1 cellular context compared by ENCODE assay signal in genomic region chr1:213737398-213738040, GRCh38.
A peak's percentile ranks its signal among the peaks of the same experiment; 100 is the strongest.
TF ChIP-seq lines count a peak whose summit lies in the region.

No MANE protein-coding gene starts in this region.

TF ChIP-seq in HepG2, 621 proteins besides CTCF, POLR2A, EP300 and RAD21 (continued from another document and continues in another):
- no peak for TF ChIP-seq ZSCAN30 (CRISPR knock-in tag; IDR thresholded peaks at IDR 0.05)
- no peak for TF ChIP-seq LRRFIP1 (CRISPR knock-in tag; conservative IDR thresholded peaks at IDR 0.05)
- TF ChIP-seq CBX5 (CRISPR knock-in tag; IDR thresholded peaks at IDR 0.05; ENCODE audit: borderline replicate concordance): no peak
- TF ChIP-seq ZFP62 (CRISPR knock-in tag; IDR thresholded peaks at IDR 0.05): no peak
- TF ChIP-seq AGO2 (optimal IDR thresholded peaks at IDR 0.05; ENCODE audit: low read depth, low read length): no peak
- peak; percentile 83; the same call in 1 of the 2 replicates for TF ChIP-seq ZNF136 (CRISPR knock-in tag; IDR thresholded peaks at IDR 0.05; ENCODE audit: low read depth)
- TF ChIP-seq TFAP4 (IDR thresholded peaks at IDR 0.05; ENCODE audit: borderline replicate concordance, low read depth): no peak
- TF ChIP-seq ZNF234 (CRISPR knock-in tag; conservative IDR thresholded peaks at IDR 0.05): no peak
- peak; percentile 37 to 43; a peak in 2 of 4 replicates for TF ChIP-seq NR2F1 (CRISPR knock-in tag; IDR thresholded peaks at IDR 0.05)
- TF ChIP-seq CBX2 (IDR thresholded peaks at IDR 0.05; ENCODE audit: low read depth, low read length): no peak
- TF ChIP-seq CBX2 (CRISPR knock-in tag; IDR thresholded peaks at IDR 0.05; ENCODE audit: low read depth): no peak
- TF ChIP-seq FOXA1 (IDR thresholded peaks at IDR 0.05): no peak
- TF ChIP-seq FOXA1 (CRISPR knock-in tag; IDR thresholded peaks at IDR 0.05): peak; percentile 59; the same call in 1 of the 2 replicates
- no peak for TF ChIP-seq ZNF770 (CRISPR knock-in tag; IDR thresholded peaks at IDR 0.05)
- TF ChIP-seq ZBTB2 (CRISPR knock-in tag; IDR thresholded peaks at IDR 0.05; ENCODE audit: low read depth): no peak
- TF ChIP-seq SPEN (CRISPR knock-in tag; IDR thresholded peaks at IDR 0.05; ENCODE audit: low read depth): peak; percentile 75
- 0 out of 2 replicates have a peak, but pooled peaks have one; percentile 67 for TF ChIP-seq ZNF761 (CRISPR knock-in tag; conservative IDR thresholded peaks at IDR 0.05)
- no peak for TF ChIP-seq ATM (IDR thresholded peaks at IDR 0.05; ENCODE audit: borderline replicate concordance)
- no peak; the same call in 1 of the 2 replicates for TF ChIP-seq FOSL2 (CRISPR knock-in tag; IDR thresholded peaks at IDR 0.05)
- no peak for TF ChIP-seq HIVEP1 (CRISPR knock-in tag; IDR thresholded peaks at IDR 0.05)
- no peak for TF ChIP-seq TEAD2 (CRISPR knock-in tag; IDR thresholded peaks at IDR 0.05)
- TF ChIP-seq ZBTB38 (CRISPR knock-in tag; IDR thresholded peaks at IDR 0.05): no peak; the same call in 1 of the 2 replicates
- TF ChIP-seq BRCA1 (CRISPR knock-in tag; IDR thresholded peaks at IDR 0.05): no peak; the same call in 1 of the 2 replicates
- no peak for TF ChIP-seq ZBTB42 (CRISPR knock-in tag; IDR thresholded peaks at IDR 0.05)
- no peak for TF ChIP-seq KDM5A (IDR thresholded peaks at IDR 0.05; ENCODE audit: borderline replicate concordance, low read length)
- TF ChIP-seq SMARCE1 (IDR thresholded peaks at IDR 0.05; ENCODE audit: borderline replicate concordance): no peak
- no peak for TF ChIP-seq MTF1 (CRISPR knock-in tag; IDR thresholded peaks at IDR 0.05)
- 0 out of 2 replicates have a peak, but pooled peaks have one; percentile 36 for TF ChIP-seq ZNF276 (CRISPR knock-in tag; IDR thresholded peaks at IDR 0.05; ENCODE audit: low read depth)
- no peak for TF ChIP-seq DNMT1 (CRISPR knock-in tag; IDR thresholded peaks at IDR 0.05)
- TF ChIP-seq ZBTB4 (CRISPR knock-in tag; IDR thresholded peaks at IDR 0.05; ENCODE audit: borderline replicate concordance): no peak
- no peak for TF ChIP-seq ARID2 (CRISPR knock-in tag; IDR thresholded peaks at IDR 0.05; ENCODE audit: borderline replicate concordance)
- peak; percentile 67 for TF ChIP-seq TCF7 (IDR thresholded peaks at IDR 0.05; ENCODE audit: low read depth)
- no peak for TF ChIP-seq MAF1 (CRISPR knock-in tag; IDR thresholded peaks at IDR 0.05; ENCODE audit: borderline replicate concordance)
- peak; percentile 86 for TF ChIP-seq HMG20A (CRISPR knock-in tag; IDR thresholded peaks at IDR 0.05; ENCODE audit: borderline replicate concordance)
- no peak for TF ChIP-seq ELK4 (CRISPR knock-in tag; IDR thresholded peaks at IDR 0.05; ENCODE audit: borderline replicate concordance)
- TF ChIP-seq ARID5B (CRISPR knock-in tag; IDR thresholded peaks at IDR 0.05): peak; percentile 96
- peak; percentile 66; the same call in 1 of the 2 replicates for TF ChIP-seq JUN (CRISPR knock-in tag; IDR thresholded peaks at IDR 0.05)
- no peak for TF ChIP-seq PRDM4 (CRISPR knock-in tag; IDR thresholded peaks at IDR 0.05; ENCODE audit: borderline replicate concordance)
- no peak for TF ChIP-seq SP4 (CRISPR knock-in tag; IDR thresholded peaks at IDR 0.05)
- peak; percentile 94 for TF ChIP-seq GATAD2A (CRISPR knock-in tag; IDR thresholded peaks at IDR 0.05)
- no peak for TF ChIP-seq ZNF354B (CRISPR knock-in tag; IDR thresholded peaks at IDR 0.05)
- TF ChIP-seq RFX3 (CRISPR knock-in tag; IDR thresholded peaks at IDR 0.05): no peak
- TF ChIP-seq MTF2 (CRISPR knock-in tag; IDR thresholded peaks at IDR 0.05; ENCODE audit: borderline replicate concordance): no peak
- TF ChIP-seq TBX3 (IDR thresholded peaks at IDR 0.05; ENCODE audit: borderline replicate concordance): no peak
- TF ChIP-seq SIN3B (IDR thresholded peaks at IDR 0.05; ENCODE audit: low read length): no peak
- TF ChIP-seq KLF16 (CRISPR knock-in tag; IDR thresholded peaks at IDR 0.05): peak in 1 of 2 experiments; percentile 37; a peak in 1 of 4 replicates
- TF ChIP-seq SRSF9 (IDR thresholded peaks at IDR 0.05; ENCODE audit: borderline replicate concordance, insufficient read depth, low read depth, low read length, poor library complexity, severe bottlenecking): no peak
